Comparison of ENCODE assay signal across 21 cellular contexts in the genomic region with DNA sequence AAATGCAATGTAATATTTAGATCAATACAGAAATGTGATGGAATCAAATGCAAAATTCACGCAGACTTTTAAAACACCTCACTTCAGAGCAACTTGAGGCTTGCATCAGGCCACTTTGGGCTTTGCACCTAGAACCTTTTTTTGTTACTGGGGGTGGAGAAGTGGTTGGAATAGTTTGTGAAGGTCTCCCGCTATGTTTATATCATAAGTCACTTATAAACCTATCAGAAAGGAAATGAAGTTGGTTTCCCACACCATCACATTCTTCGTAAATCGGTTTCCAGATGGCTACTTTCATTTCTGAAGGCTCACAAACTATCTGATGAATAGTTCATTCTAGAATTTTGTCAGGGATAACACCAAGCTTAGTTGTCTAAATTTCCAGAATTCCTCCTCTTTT.
DNase-seq lines count a peak whose midpoint lies in the region; ATAC-seq and TF ChIP-seq lines count a peak whose summit lies in the region.
"Had no signal": no experiment of that assay in that cellular context is flagged by ENCODE, and none has a peak within 500 bp of the region (broad histone marks: within the 10 kb centered on the region; RNA-seq: fewer than 3 reads in every experiment).

No MANE protein-coding gene starts in this region.

- H2AFZ ChIP-seq in trophoblast cell (ENCODE audit: insufficient read depth, low read length, poor library complexity): no peak overlapping the region

- no peak overlapping the region for H3K18ac ChIP-seq in trophoblast cell (ENCODE audit: low read length)

- H3K9me3 ChIP-seq in body of pancreas (no peaks in the 10 kb centered on the region), prostate gland (no peaks in the 10 kb centered on the region), sigmoid colon (no peaks in the 10 kb centered on the region), trophoblast cell (ENCODE audit: insufficient read depth, low read depth, low read length) (no peaks in the 10 kb centered on the region)
- H3K9me3 ChIP-seq: A549, BE2C, BLaER1 had no signal

- H3K4me2 ChIP-seq in trophoblast cell (ENCODE audit: low read length): no peak overlapping the region
- H3K4me2 ChIP-seq: A549, BLaER1 had no signal

- H3K27ac ChIP-seq in body of pancreas: peak overlapping the region in 2 of 4 donors; percentile 38 to 41
- H3K27ac ChIP-seq in prostate gland: peak overlapping the region; percentile 31 to 69
- H3K27ac ChIP-seq in sigmoid colon: peak overlapping the region in 3 of 4 donors; percentile 59 to 73 (median 63)
- no peak overlapping the region for H3K27ac ChIP-seq in trophoblast cell (ENCODE audit: low read depth, low read length)
- H3K27ac ChIP-seq: A549, BLaER1 had no signal

- H4K91ac ChIP-seq in trophoblast cell (ENCODE audit: low read depth, low read length): no peak overlapping the region

- TF ChIP-seq EP300 in sigmoid colon (IDR thresholded peaks at IDR 0.05): no peak

- no peak overlapping the region for H3K9ac ChIP-seq in trophoblast cell (ENCODE audit: low read length)
- H3K9ac ChIP-seq: BLaER1 had no signal

- H3K14ac ChIP-seq in trophoblast cell (ENCODE audit: low read length): no peak overlapping the region

- H4K8ac ChIP-seq in trophoblast cell (ENCODE audit: low read depth, low read length): no peak overlapping the region

- no peak overlapping the region for H2AK5ac ChIP-seq in trophoblast cell (ENCODE audit: low read length)

- H3K4me1 ChIP-seq in body of pancreas (peaks cover 8% of the 10 kb centered on the region), prostate gland (replicated peaks) (peaks cover 4% of the 10 kb centered on the region), sigmoid colon (peaks cover 0 to 51% (median 37%) of the 10 kb centered on the region in 4 donors), trophoblast cell (ENCODE audit: control insufficient read depth in 1 of 2, insufficient read depth in 2 of 2, low read length in 2 of 2) (no peaks in the 10 kb centered on the region)
- H3K4me1 ChIP-seq: A549, BLaER1 had no signal

- H4K12ac ChIP-seq in trophoblast cell (ENCODE audit: low read depth, low read length): no peak overlapping the region

- peak; percentile 55 for ATAC-seq in body of pancreas
- no peak for ATAC-seq in GM21529 (IDR thresholded peaks at IDR 0.05; ENCODE audit: unreplicated experiment)
- ATAC-seq in HG03196 (IDR thresholded peaks at IDR 0.05; ENCODE audit: unreplicated experiment): no peak
- ATAC-seq: A549, GM12878 had no signal

- H3K23ac ChIP-seq in trophoblast cell (ENCODE audit: low read length): no peak overlapping the region

- WGBS in body of pancreas, 2 donors: 55 to 67% methylated on average over 4 of the region's 4 CpGs
- 85% methylated on average over 4 of the region's 4 CpGs for WGBS in prostate gland
- 90 to 94% methylated on average over 4 of the region's 4 CpGs for WGBS in sigmoid colon, 2 donors
- no CpG with 5 or more reads among the region's 4 CpGs for WGBS in trophoblast cell (ENCODE audit: extremely low coverage, insufficient coverage, insufficient read length)

- H3K79me1 ChIP-seq in trophoblast cell (ENCODE audit: low read length): no peaks in the 10 kb centered on the region

- H3K4ac ChIP-seq in trophoblast cell (ENCODE audit: low read depth, low read length): no peak overlapping the region

- no peak overlapping the region for H2BK5ac ChIP-seq in trophoblast cell (ENCODE audit: low read depth, low read length, poor library complexity)

- TF ChIP-seq CTCF in body of pancreas (IDR thresholded peaks at IDR 0.05): no peak
- TF ChIP-seq CTCF in prostate gland (IDR thresholded peaks at IDR 0.05): no peak
- TF ChIP-seq CTCF in sigmoid colon (IDR thresholded peaks at IDR 0.05): no peak

- no peak overlapping the region for H2BK12ac ChIP-seq in trophoblast cell (ENCODE audit: low read length)

- H2BK120ac ChIP-seq in trophoblast cell (ENCODE audit: insufficient read depth, low read length, poor library complexity): no peak overlapping the region

- H3K79me2 ChIP-seq in trophoblast cell (ENCODE audit: control insufficient read depth, insufficient read depth, low read length, poor library complexity): no peaks in the 10 kb centered on the region

- H3K27me3 ChIP-seq in body of pancreas (no peaks in the 10 kb centered on the region), prostate gland (replicated peaks; ENCODE audit: insufficient read depth) (no peaks in the 10 kb centered on the region), sigmoid colon (no peaks in the 10 kb centered on the region), trophoblast cell (ENCODE audit: insufficient read depth, low read length) (no peaks in the 10 kb centered on the region)
- H3K27me3 ChIP-seq: BE2C, BLaER1 had no signal

- H3K4me3 ChIP-seq in body of pancreas (no peak overlapping the region), prostate gland (no peak overlapping the region), sigmoid colon (no peak overlapping the region), trophoblast cell (ENCODE audit: low read depth, low read length) (no peak overlapping the region)
- H3K4me3 ChIP-seq: A549, BLaER1, GM12878 had no signal

- DNase-seq in body of pancreas (no peak), prostate gland (ENCODE audit: low spot score) (no peak), sigmoid colon (no peak), trophoblast cell (no peak), AG20443 (ENCODE audit: low spot score) (no peak)
- DNase-seq: BE2C; C1 segment of cervical spinal cord; CD4-positive, alpha-beta memory T cell; CD4-positive, CD25-positive, alpha-beta regulatory T cell; CD8-positive, alpha-beta memory T cell; COR-L47; DMS 273 treated with DMSO at 0.1 percent for 48 hours; DMS153; DMS79; DND-41; GDM1 had no signal

- H3K36me3 ChIP-seq in body of pancreas (replicated peaks in 1 of 2; ENCODE audit: insufficient read depth in 1 of 2, low read depth in 2 of 2) (no peaks in the 10 kb centered on the region), prostate gland (no peaks in the 10 kb centered on the region), sigmoid colon (no peaks in the 10 kb centered on the region), trophoblast cell (ENCODE audit: control insufficient read depth in 1 of 2, insufficient read depth in 2 of 2, low read length in 2 of 2) (no peaks in the 10 kb centered on the region)
- H3K36me3 ChIP-seq: BE2C, BLaER1 had no signal

- TF ChIP-seq POLR2A in body of pancreas (IDR thresholded peaks at IDR 0.05): no peak
- TF ChIP-seq POLR2A in prostate gland (IDR thresholded peaks at IDR 0.05): no peak
- TF ChIP-seq POLR2A in sigmoid colon (IDR thresholded peaks at IDR 0.05): no peak

- intact Hi-C loops in body of pancreas (cut with DNase I) (no loop called here), prostate gland (cut with DNase I) (loop anchor here (10.0 kb wide), 1 partner anchor 58 kb away; no protein-coding TSS in a partner anchor), sigmoid colon (cut with DNase I) (no loop called here)
